In genomic region chr5:39256472-39256871, GRCh38 we compare ENCODE assay signal across 1 cellular context.
TF ChIP-seq lines count a peak whose summit lies in the region.

No MANE protein-coding gene starts in this region.

TF ChIP-seq in SK-N-SH, 30 proteins besides CTCF, POLR2A, EP300 and RAD21 (continued from another document):
- TF ChIP-seq REST (IDR thresholded peaks at IDR 0.05; ENCODE audit: low read depth, low read length), result no peak
- no peak for TF ChIP-seq YY1 (IDR thresholded peaks at IDR 0.05; ENCODE audit: low read depth)
- TF ChIP-seq PBX3 (IDR thresholded peaks at IDR 0.05), result no peak
